ENCODE assay signal across 10 cellular contexts in the genomic region with DNA sequence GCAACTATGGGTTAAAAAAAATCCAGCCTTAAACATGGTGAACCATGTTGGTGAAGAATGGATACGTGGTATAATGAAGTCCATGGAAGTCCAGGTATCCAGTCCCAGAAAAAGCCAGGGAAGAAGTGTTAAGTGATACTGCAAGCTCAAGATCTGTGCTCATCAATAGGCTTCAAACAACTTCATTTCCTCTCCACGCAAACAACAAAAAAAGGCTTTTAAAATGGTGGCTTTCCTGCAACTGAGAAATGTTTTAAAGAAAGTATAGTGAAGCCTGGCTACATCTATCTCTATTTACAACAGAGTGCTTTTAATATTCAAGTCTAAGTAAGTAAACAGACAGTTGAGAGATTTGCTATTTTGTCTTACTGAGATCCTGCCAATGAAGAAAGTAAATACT. TPM values are rescaled to one million over a fixed set of nuclear protein-coding genes. Genes with fewer than 3 reads are reported as not detected.
A peak's percentile ranks its signal among the peaks of the same experiment; 100 is the strongest.
DNase-seq lines count a peak whose midpoint lies in the region; ATAC-seq, FAIRE-seq and TF ChIP-seq lines count a peak whose summit lies in the region.
"Had no signal": no experiment of that assay in that cellular context is flagged by ENCODE, and none has a peak within 500 bp of the region (broad histone marks: within the 10 kb centered on the region; RNA-seq: fewer than 3 reads in every experiment).

No MANE protein-coding gene starts in this region.

- peaks cover 22 to 69% (median 48%) of the 10 kb centered on the region in 4 donors for H3K4me1 Mint-ChIP-seq in CD4-positive, CD25-positive, alpha-beta regulatory T cell
- peaks cover 37 to 58% of the 10 kb centered on the region in 2 donors for H3K4me1 Mint-ChIP-seq in natural killer cell

- H3K9me3 ChIP-seq in CD4-positive, CD25-positive, alpha-beta regulatory T cell (ENCODE audit: control insufficient read depth in 2 of 2, low read length in 2 of 2): no peaks in the 10 kb centered on the region
- H3K9me3 ChIP-seq in Loucy (ENCODE audit: insufficient read depth, low read depth, low read length): no peaks in the 10 kb centered on the region

- no peak overlapping the region for H2AFZ ChIP-seq in Loucy (ENCODE audit: low read length)

- peaks cover 48% of the 10 kb centered on the region for H3K4me1 ChIP-seq in CD4-positive, CD25-positive, alpha-beta regulatory T cell (ENCODE audit: control insufficient read depth, insufficient read depth, low read length, poor library complexity, severe bottlenecking)
- peaks cover 47% of the 10 kb centered on the region for H3K4me1 ChIP-seq in Loucy (ENCODE audit: insufficient read depth, low read length, poor library complexity, severe bottlenecking)

- no peaks in the 10 kb centered on the region for H3K36me3 ChIP-seq in CD4-positive, CD25-positive, alpha-beta regulatory T cell (ENCODE audit: control insufficient read depth, insufficient read depth, low read length)
- peaks cover under 1% of the 10 kb centered on the region for H3K36me3 ChIP-seq in Loucy (ENCODE audit: insufficient read depth, low read length)

- peak overlapping the region; percentile 91 to 98 (median 92) for H3K4me3 Mint-ChIP-seq in CD4-positive, CD25-positive, alpha-beta regulatory T cell
- H3K4me3 Mint-ChIP-seq in natural killer cell: peak overlapping the region; percentile 86

- intact Hi-C loops in dorsolateral prefrontal cortex (cut with DNase I) (loop anchor here in 1 of 2 donors (10.0 kb wide), 1 partner anchor 570 kb away; the partner anchor contains the start of gene FBXL5), natural killer cell (cut with micrococcal nuclease) (loop anchor here (10.0 kb wide), 1 partner anchor 1220 kb away; the partner anchor contains the start of gene CPEB2)

- peak overlapping the region; percentile 86 to 95 (median 90) for H3K27ac Mint-ChIP-seq in CD4-positive, CD25-positive, alpha-beta regulatory T cell
- peak overlapping the region; percentile 75 to 79 for H3K27ac Mint-ChIP-seq in natural killer cell

- H3K36me3 Mint-ChIP-seq in CD4-positive, CD25-positive, alpha-beta regulatory T cell: peaks cover 5% of the 10 kb centered on the region
- no peaks in the 10 kb centered on the region for H3K36me3 Mint-ChIP-seq in natural killer cell

- peaks cover 80% of the 10 kb centered on the region for H3K79me2 ChIP-seq in Loucy (ENCODE audit: insufficient read depth, low read length)

- H3K9me2 ChIP-seq in Loucy (replicated peaks; ENCODE audit: low read depth, low read length): no peaks in the 10 kb centered on the region

- TF ChIP-seq CTCF in Loucy (conservative IDR thresholded peaks at IDR 0.05; ENCODE audit: low read length) (no peak), dorsolateral prefrontal cortex (IDR thresholded peaks at IDR 0.05 in 54 of 56, conservative IDR thresholded peaks at IDR 0.05 in 2 of 56; ENCODE audit: low read depth in 1 of 56, partially characterized antibody in 56 of 56) (no peak), natural killer cell (IDR thresholded peaks at IDR 0.05) (no peak)

- peak overlapping the region; percentile 89 for H3K9ac ChIP-seq in Loucy (ENCODE audit: low read depth, low read length, poor library complexity, severe bottlenecking)

- ATAC-seq in CD4-positive, CD25-positive, alpha-beta regulatory T cell (ENCODE audit: low read depth in 2 of 2): no peak
- ATAC-seq in natural killer cell (no peak), HG02938 (IDR thresholded peaks at IDR 0.05; ENCODE audit: unreplicated experiment) (no peak), HG03175 (IDR thresholded peaks at IDR 0.05; ENCODE audit: unreplicated experiment) (no peak)

- H3K27ac ChIP-seq in CD4-positive, CD25-positive, alpha-beta regulatory T cell (ENCODE audit: insufficient read depth, low read length, poor library complexity, severe bottlenecking): peak overlapping the region; percentile 70
- peak overlapping the region in 54 of 59 donors; percentile 2 to 100 (median 88) for H3K27ac ChIP-seq in dorsolateral prefrontal cortex

- H3K4me2 ChIP-seq in Loucy (ENCODE audit: low read depth, low read length, poor library complexity, severe bottlenecking): peak overlapping the region; percentile 88

- peaks cover 49% of the 10 kb centered on the region for H4K20me1 ChIP-seq in Loucy (ENCODE audit: insufficient read depth, low read length, poor library complexity, severe bottlenecking)

- peak overlapping the region; percentile 97 for H3K4me3 ChIP-seq in CD4-positive, CD25-positive, alpha-beta regulatory T cell (ENCODE audit: low read depth, low read length)
- H3K4me3 ChIP-seq in Loucy (ENCODE audit: low read length, poor library complexity, severe bottlenecking): peak overlapping the region; percentile 81
- H3K4me3 ChIP-seq in dorsolateral prefrontal cortex: peak overlapping the region; percentile 19 to 93 (median 83)

- H3K9me3 Mint-ChIP-seq in CD4-positive, CD25-positive, alpha-beta regulatory T cell: peaks cover 0 to 2% (median 0%) of the 10 kb centered on the region in 7 donors
- H3K9me3 Mint-ChIP-seq in natural killer cell: no peaks in the 10 kb centered on the region

- FAIRE-seq in RCC 7860 (lab: Jason Lieb, UNC): no peak
- FAIRE-seq: GM12891 had no signal

- H3K27me3 Mint-ChIP-seq in CD4-positive, CD25-positive, alpha-beta regulatory T cell: peaks cover 4% of the 10 kb centered on the region
- no peaks in the 10 kb centered on the region for H3K27me3 Mint-ChIP-seq in natural killer cell (ENCODE audit: low read depth in 2 of 2)

- H3K27me3 ChIP-seq in CD4-positive, CD25-positive, alpha-beta regulatory T cell (ENCODE audit: control insufficient read depth, insufficient read depth, low read length): no peaks in the 10 kb centered on the region
- no peaks in the 10 kb centered on the region for H3K27me3 ChIP-seq in Loucy (ENCODE audit: insufficient read depth, low read length, poor library complexity, severe bottlenecking)
- H3K27me3 ChIP-seq in dorsolateral prefrontal cortex: no peaks in the 10 kb centered on the region

- peaks cover 4% of the 10 kb centered on the region; the same call in 1 of the 2 replicates for H3F3A ChIP-seq in Loucy (ENCODE audit: low read depth)

- peak in 2 of 3 donors; percentile 33 to 58 for DNase-seq in CD4-positive, CD25-positive, alpha-beta regulatory T cell
- no peak for DNase-seq in dorsolateral prefrontal cortex
- DNase-seq in natural killer cell: no peak
- no peak for DNase-seq in RCC 7860 (ENCODE audit: low spot score)
- DNase-seq in cortex of kidney (lab: John Stamatoyannopoulos, UW): no peak
- DNase-seq: activated CD4-positive, alpha-beta T cell treated with anti-CD3 and anti-CD28 coated beads for 1 hour had no signal

RNA-seq across cellular contexts. Expression of gene TAPT1, which starts 1.6 kb away (rescaled TPM):
- 86.8 TPM for total RNA-seq in CD4-positive, CD25-positive, alpha-beta regulatory T cell
- 10 to 100 TPM; 26.0 to 35.3 (median 32.6) TPM for polyA plus RNA-seq in CD4-positive, CD25-positive, alpha-beta regulatory T cell
- total RNA-seq in dorsolateral prefrontal cortex (100 to 1,000 TPM in 4 of 120 experiments, 10 to 100 TPM in 116; 59.3 to 107 (median 81.7) TPM), natural killer cell (10 to 100 TPM; 52.5 to 67.5 (median 52.7) TPM)

Comparison
In these comparisons a context has a peak if more than half of its experiments do, and no peak if none do; other contexts are left out.
1. DNase-seq: peak in CD4-positive, CD25-positive, alpha-beta regulatory T cell (2 of 3); none in dorsolateral prefrontal cortex (0 of 10), natural killer cell (single experiment), RCC 7860 (single experiment) and cortex of kidney (single experiment).
2. Peak in every context shown above with its lines, with median percentiles within 50 percentile points of each other: H3K4me3 ChIP-seq.